16 cellular contexts compared by ENCODE assay signal in genomic region chr6:158374020-158374419, GRCh38.
DNase-seq lines count a peak whose midpoint lies in the region; ATAC-seq and TF ChIP-seq lines count a peak whose summit lies in the region.
"Had no signal": no experiment of that assay in that cellular context is flagged by ENCODE, and none has a peak within 500 bp of the region (broad histone marks: within the 10 kb centered on the region; RNA-seq: fewer than 3 reads in every experiment).

No MANE protein-coding gene starts in this region.

- no peak overlapping the region for H3K4me3 Mint-ChIP-seq in CD4-positive, CD25-positive, alpha-beta regulatory T cell
- H3K4me3 Mint-ChIP-seq in MCF 10A (ENCODE audit: unreplicated experiment), result no peak overlapping the region

- no peak overlapping the region for H3K27ac ChIP-seq in CD4-positive, CD25-positive, alpha-beta regulatory T cell (ENCODE audit: insufficient read depth, low read length, poor library complexity, severe bottlenecking)
- H3K27ac ChIP-seq in left lung, result no peak overlapping the region
- H3K27ac ChIP-seq: BLaER1 treated with 17β-estradiol and CSF1 and Interleukin-3, amounts not matched to agents 10 nM and 100 nM; RWPE1 had no signal

- no peak overlapping the region for H3K4me3 ChIP-seq in CD4-positive, CD25-positive, alpha-beta regulatory T cell (ENCODE audit: low read depth, low read length)
- H3K4me3 ChIP-seq in NB4 (ENCODE audit: low read depth, low read length), result no peak overlapping the region
- no peak overlapping the region for H3K4me3 ChIP-seq in left lung
- H3K4me3 ChIP-seq: BLaER1 treated with 17β-estradiol and CSF1 and Interleukin-3, amounts not matched to agents 10 nM and 100 nM had no signal

- CTCF ChIA-PET in MCF 10A (lab: Yijun Ruan, JAX), result interaction anchor here (0.5 to 0.9 kb wide), 6 partner anchors 12 to 293 kb away, joined by 3 to 4 read pairs (median 3); no protein-coding TSS in a partner anchor

- no peaks in the 10 kb centered on the region for H3K27me3 Mint-ChIP-seq in CD4-positive, CD25-positive, alpha-beta regulatory T cell
- H3K27me3 Mint-ChIP-seq in MCF 10A (ENCODE audit: insufficient read depth, unreplicated experiment), result no peaks in the 10 kb centered on the region

- no peaks in the 10 kb centered on the region for H3K36me3 ChIP-seq in CD4-positive, CD25-positive, alpha-beta regulatory T cell (ENCODE audit: control insufficient read depth, insufficient read depth, low read length)
- H3K36me3 ChIP-seq in left lung, result no peaks in the 10 kb centered on the region

- no peaks in the 10 kb centered on the region for H3K9me3 ChIP-seq in CD4-positive, CD25-positive, alpha-beta regulatory T cell (ENCODE audit: control insufficient read depth in 2 of 2, low read length in 2 of 2)
- H3K9me3 ChIP-seq in left lung, result no peaks in the 10 kb centered on the region
- H3K9me3 ChIP-seq: BLaER1 treated with 17β-estradiol and CSF1 and Interleukin-3, amounts not matched to agents 10 nM and 100 nM had no signal

- no peak for TF ChIP-seq POLR2A in NB4 (IDR thresholded peaks at IDR 0.05; ENCODE audit: extremely low read depth, insufficient read length)

- TF ChIP-seq CTCF in NB4 (IDR thresholded peaks at IDR 0.05; ENCODE audit: low read depth, low read length) (no peak), MCF 10A (IDR thresholded peaks at IDR 0.05; ENCODE audit: unreplicated experiment) (no peak), left lung (IDR thresholded peaks at IDR 0.05) (no peak)

- no peak for DNase-seq in CD4-positive, CD25-positive, alpha-beta regulatory T cell
- DNase-seq in NB4 (ENCODE audit: low read depth), result peak; percentile 35
- peak; percentile 21 for DNase-seq in MCF 10A (ENCODE audit: unreplicated experiment)
- peak; percentile 85 for DNase-seq in iris pigment epithelial cell (ENCODE audit: low read depth)
- DNase-seq in SHP77 (lab: John Stamatoyannopoulos, UW), result no peak
- DNase-seq in left lung, result no peak
- no peak for DNase-seq in stimulated activated CD4-positive, alpha-beta T cell treated with anti-CD3 and anti-CD28 coated beads, Interleukin-4, amount 100 ng/mL, for 4 hours
- DNase-seq: MM.1S; NCI-H1436 treated with DMSO at 0.1 percent for 48 hours; NCI-H345; NCI-H69; NK-92 treated with Interleukin-12 subunit alpha and Interleukin-12 subunit beta, amount 100 ng/mL, for 24 hours had no signal

- peaks cover 0 to 2% (median 0%) of the 10 kb centered on the region in 7 donors for H3K9me3 Mint-ChIP-seq in CD4-positive, CD25-positive, alpha-beta regulatory T cell
- no peaks in the 10 kb centered on the region for H3K9me3 Mint-ChIP-seq in MCF 10A (ENCODE audit: unreplicated experiment)

- no peaks in the 10 kb centered on the region for H3K27me3 ChIP-seq in CD4-positive, CD25-positive, alpha-beta regulatory T cell (ENCODE audit: control insufficient read depth, insufficient read depth, low read length)
- H3K27me3 ChIP-seq in left lung, result no peaks in the 10 kb centered on the region
- H3K27me3 ChIP-seq: BLaER1 treated with 17β-estradiol and CSF1 and Interleukin-3, amounts not matched to agents 10 nM and 100 nM had no signal

- no peaks in the 10 kb centered on the region for H3K4me1 ChIP-seq in CD4-positive, CD25-positive, alpha-beta regulatory T cell (ENCODE audit: control insufficient read depth, insufficient read depth, low read length, poor library complexity, severe bottlenecking)
- peaks cover 0 to 9% of the 10 kb centered on the region in 2 donors for H3K4me1 ChIP-seq in left lung

- intact Hi-C loops in MCF 10A (cut with micrococcal nuclease), result no loop called here
- intact Hi-C loops in left lung (cut with DNase I), result no loop called here

- POLR2A ChIA-PET in MCF 10A (lab: Yijun Ruan, JAX), result interaction anchor here (0.6 to 2.7 kb wide), 6 partner anchors 12 to 132 kb away, joined by 3 to 10 read pairs (median 3); no protein-coding TSS in a partner anchor

- H3K36me3 Mint-ChIP-seq in CD4-positive, CD25-positive, alpha-beta regulatory T cell, result peaks cover 26% of the 10 kb centered on the region
- H3K36me3 Mint-ChIP-seq in MCF 10A (ENCODE audit: insufficient read depth, unreplicated experiment), result no peaks in the 10 kb centered on the region

- no peak for ATAC-seq in CD4-positive, CD25-positive, alpha-beta regulatory T cell (ENCODE audit: low read depth in 2 of 2)
- ATAC-seq in GM18868 (IDR thresholded peaks at IDR 0.05; ENCODE audit: unreplicated experiment) (no peak), left lung (no peak)
- ATAC-seq: HCT116 had no signal

- H3K27ac Mint-ChIP-seq in CD4-positive, CD25-positive, alpha-beta regulatory T cell, result peak overlapping the region in 2 of 3 donors; percentile 5 to 6
- H3K27ac Mint-ChIP-seq in MCF 10A (ENCODE audit: low read depth, unreplicated experiment), result no peak overlapping the region

- peaks cover 9 to 35% (median 26%) of the 10 kb centered on the region in 4 donors for H3K4me1 Mint-ChIP-seq in CD4-positive, CD25-positive, alpha-beta regulatory T cell
- peaks cover 44% of the 10 kb centered on the region for H3K4me1 Mint-ChIP-seq in MCF 10A (ENCODE audit: insufficient read depth, unreplicated experiment)

- no TSS peak for BruUV-seq in MCF 10A (replicated peaks; lab: Mats Ljungman, UMichigan)

Comparison
In these comparisons a context has a peak if more than half of its experiments do, and no peak if none do; other contexts are left out.
1. DNase-seq: peak in NB4 (single experiment), MCF 10A (single experiment) and iris pigment epithelial cell (single experiment); none in CD4-positive, CD25-positive, alpha-beta regulatory T cell (0 of 3), SHP77 (0 of 2), left lung (0 of 2) and stimulated activated CD4-positive, alpha-beta T cell treated with anti-CD3 and anti-CD28 coated beads, Interleukin-4, amount 100 ng/mL, for 4 hours (0 of 2).